ENCODE assay signal across 18 cellular contexts in genomic region chr17:8747731-8748130, GRCh38. TPM values are rescaled to one million over a fixed set of nuclear protein-coding genes. Genes with fewer than 3 reads are reported as not detected.
DNase-seq lines count a peak whose midpoint lies in the region; ATAC-seq and TF ChIP-seq lines count a peak whose summit lies in the region.
"Had no signal": no experiment of that assay in that cellular context is flagged by ENCODE, and none has a peak within 500 bp of the region (broad histone marks: within the 10 kb centered on the region; RNA-seq: fewer than 3 reads in every experiment).

No MANE protein-coding gene starts in this region.

- H3K36me3 ChIP-seq in naive thymus-derived CD4-positive, alpha-beta T cell (ENCODE audit: control insufficient read depth in 2 of 3, insufficient read depth in 3 of 3, low read length in 3 of 3): no peaks in the 10 kb centered on the region
- H3K36me3 ChIP-seq: BLaER1 treated with 17β-estradiol and CSF1 and Interleukin-3, amounts not matched to agents 10 nM and 100 nM had no signal

- no peak for ATAC-seq in activated CD8-positive, alpha-beta T cell treated with anti-CD3 and anti-CD28 coated beads for 36 hours
- ATAC-seq in activated CD8-positive, alpha-beta T cell treated with anti-CD3 and anti-CD28 coated beads, Interleukin-2, amount 10 ng/mL, durations not matched to agents 7 days and 5 days: no peak
- ATAC-seq in CD4-positive, alpha-beta T cell (ENCODE audit: poor library complexity): no peak
- no peak for ATAC-seq in naive thymus-derived CD4-positive, alpha-beta T cell

- no peaks in the 10 kb centered on the region for H3K9me3 Mint-ChIP-seq in activated CD8-positive, alpha-beta T cell treated with anti-CD3 and anti-CD28 coated beads for 36 hours
- H3K9me3 Mint-ChIP-seq in activated CD8-positive, alpha-beta T cell treated with anti-CD3 and anti-CD28 coated beads, Interleukin-2, amount 10 ng/mL, durations not matched to agents 7 days and 5 days (ENCODE audit: insufficient read depth): no peaks in the 10 kb centered on the region
- no peaks in the 10 kb centered on the region for H3K9me3 Mint-ChIP-seq in CD4-positive, alpha-beta T cell
- H3K9me3 Mint-ChIP-seq in naive thymus-derived CD4-positive, alpha-beta T cell: peaks cover 0 to 1% (median 0%) of the 10 kb centered on the region in 11 donors

- H3K4me1 ChIP-seq in naive thymus-derived CD4-positive, alpha-beta T cell (ENCODE audit: control insufficient read depth in 2 of 2, insufficient read depth in 2 of 2, low read length in 2 of 2): peaks cover 0 to 15% of the 10 kb centered on the region in 2 donors

- H3K27me3 ChIP-seq in CD4-positive, alpha-beta T cell (ENCODE audit: control insufficient read depth, insufficient read depth, low read length): no peaks in the 10 kb centered on the region
- H3K27me3 ChIP-seq in naive thymus-derived CD4-positive, alpha-beta T cell (ENCODE audit: control insufficient read depth in 2 of 2, insufficient read depth in 2 of 2, low read length in 2 of 2): no peaks in the 10 kb centered on the region

- H3K4me1 Mint-ChIP-seq in activated CD8-positive, alpha-beta T cell treated with anti-CD3 and anti-CD28 coated beads for 36 hours (ENCODE audit: low read depth): peaks cover 10% of the 10 kb centered on the region
- H3K4me1 Mint-ChIP-seq in activated CD8-positive, alpha-beta T cell treated with anti-CD3 and anti-CD28 coated beads, Interleukin-2, amount 10 ng/mL, durations not matched to agents 7 days and 5 days (ENCODE audit: low read depth): peaks cover 15% of the 10 kb centered on the region
- H3K4me1 Mint-ChIP-seq in CD4-positive, alpha-beta T cell (ENCODE audit: low read depth): peaks cover 12% of the 10 kb centered on the region
- H3K4me1 Mint-ChIP-seq in naive thymus-derived CD4-positive, alpha-beta T cell: peaks cover 0 to 27% (median 22%) of the 10 kb centered on the region in 7 donors

- no peak overlapping the region for H3K27ac ChIP-seq in CD4-positive, alpha-beta T cell (ENCODE audit: low read depth, low read length)
- no peak overlapping the region for H3K27ac ChIP-seq in naive thymus-derived CD4-positive, alpha-beta T cell (ENCODE audit: low read depth, low read length)
- H3K27ac ChIP-seq: BLaER1 treated with 17β-estradiol and CSF1 and Interleukin-3, amounts not matched to agents 10 nM and 100 nM; HL-60 had no signal

- H3K9me3 ChIP-seq in CD4-positive, alpha-beta T cell (ENCODE audit: control insufficient read depth, low read length): no peaks in the 10 kb centered on the region
- H3K9me3 ChIP-seq in naive thymus-derived CD4-positive, alpha-beta T cell (ENCODE audit: control insufficient read depth in 2 of 3, low read length in 3 of 3): no peaks in the 10 kb centered on the region

- no peaks in the 10 kb centered on the region for H3K27me3 Mint-ChIP-seq in activated CD8-positive, alpha-beta T cell treated with anti-CD3 and anti-CD28 coated beads for 36 hours
- peaks cover 14% of the 10 kb centered on the region for H3K27me3 Mint-ChIP-seq in activated CD8-positive, alpha-beta T cell treated with anti-CD3 and anti-CD28 coated beads, Interleukin-2, amount 10 ng/mL, durations not matched to agents 7 days and 5 days (ENCODE audit: low read depth)
- H3K27me3 Mint-ChIP-seq in CD4-positive, alpha-beta T cell: no peaks in the 10 kb centered on the region
- peaks cover 0 to 21% (median 0%) of the 10 kb centered on the region in 5 donors for H3K27me3 Mint-ChIP-seq in naive thymus-derived CD4-positive, alpha-beta T cell
- H3K27me3 Mint-ChIP-seq: CD4-positive, alpha-beta memory T cell had no signal

- peak; percentile 34 for DNase-seq in activated CD8-positive, alpha-beta T cell treated with anti-CD3 and anti-CD28 coated beads for 36 hours
- no peak for DNase-seq in activated CD8-positive, alpha-beta T cell treated with anti-CD3 and anti-CD28 coated beads, Interleukin-2, amount 10 ng/mL, durations not matched to agents 7 days and 5 days
- no peak for DNase-seq in CD4-positive, alpha-beta T cell
- DNase-seq in activated CD8-positive, alpha-beta memory T cell treated with anti-CD3 and anti-CD28 coated beads, Interleukin-2, amount 50 U/mL, for 48 hours: peak; percentile 26
- DNase-seq in naive thymus-derived CD4-positive, alpha-beta T cell: no peak
- DNase-seq in AG20443 (ENCODE audit: low spot score): no peak
- DNase-seq in Kasumi-1 (lab: John Stamatoyannopoulos, UW): no peak
- no peak for DNase-seq in cerebellum (ENCODE audit: low spot score)
- DNase-seq: 8988T; CD4-positive, alpha-beta memory T cell; COR-L47; DMS153; DMS79 treated with DMSO at 0.1 percent for 48 hours; EL; HCEC 1CT had no signal

- CTCF ChIA-PET in activated CD8-positive, alpha-beta T cell treated with anti-CD3 and anti-CD28 coated beads for 36 hours (lab: Charles Lee): interaction anchor here (1.5 to 3.8 kb wide), 5 partner anchors 29 to 337 kb away, joined by 4 to 39 read pairs (median 8); no protein-coding TSS in a partner anchor
- CTCF ChIA-PET in activated CD8-positive, alpha-beta T cell treated with anti-CD3 and anti-CD28 coated beads, Interleukin-2, amount 10 ng/mL, durations not matched to agents 7 days and 5 days (lab: Charles Lee): interaction anchor here (0.7 to 4.6 kb wide), 4 partner anchors 9 to 364 kb away, joined by 3 to 25 read pairs (median 20); no protein-coding TSS in a partner anchor
- CTCF ChIA-PET in CD4-positive, alpha-beta T cell (lab: Charles Lee): no interaction called here
- CTCF ChIA-PET in naive thymus-derived CD4-positive, alpha-beta T cell (lab: Charles Lee): interaction anchor here (0.8 to 1.1 kb wide), 4 partner anchors 129 to 654 kb away, joined by 3 read pairs; no protein-coding TSS in a partner anchor

- H3K36me3 Mint-ChIP-seq in activated CD8-positive, alpha-beta T cell treated with anti-CD3 and anti-CD28 coated beads for 36 hours (ENCODE audit: low read depth): no peaks in the 10 kb centered on the region
- no peaks in the 10 kb centered on the region for H3K36me3 Mint-ChIP-seq in activated CD8-positive, alpha-beta T cell treated with anti-CD3 and anti-CD28 coated beads, Interleukin-2, amount 10 ng/mL, durations not matched to agents 7 days and 5 days (ENCODE audit: low read depth)
- H3K36me3 Mint-ChIP-seq in CD4-positive, alpha-beta T cell (ENCODE audit: low read depth): no peaks in the 10 kb centered on the region
- no peaks in the 10 kb centered on the region for H3K36me3 Mint-ChIP-seq in naive thymus-derived CD4-positive, alpha-beta T cell

- POLR2A ChIA-PET in activated CD8-positive, alpha-beta T cell treated with anti-CD3 and anti-CD28 coated beads for 36 hours (lab: Charles Lee): no interaction called here
- POLR2A ChIA-PET in activated CD8-positive, alpha-beta T cell treated with anti-CD3 and anti-CD28 coated beads, Interleukin-2, amount 10 ng/mL, durations not matched to agents 7 days and 5 days (lab: Charles Lee): no interaction called here
- POLR2A ChIA-PET in CD4-positive, alpha-beta T cell (lab: Charles Lee): no interaction called here
- POLR2A ChIA-PET in naive thymus-derived CD4-positive, alpha-beta T cell (lab: Charles Lee): no interaction called here

- H3K4me3 ChIP-seq in naive thymus-derived CD4-positive, alpha-beta T cell (ENCODE audit: low read length): no peak overlapping the region
- H3K4me3 ChIP-seq: BLaER1 treated with 17β-estradiol and CSF1 and Interleukin-3, amounts not matched to agents 10 nM and 100 nM had no signal

- no peak overlapping the region for H3K4me3 Mint-ChIP-seq in activated CD8-positive, alpha-beta T cell treated with anti-CD3 and anti-CD28 coated beads for 36 hours
- no peak overlapping the region for H3K4me3 Mint-ChIP-seq in activated CD8-positive, alpha-beta T cell treated with anti-CD3 and anti-CD28 coated beads, Interleukin-2, amount 10 ng/mL, durations not matched to agents 7 days and 5 days
- H3K4me3 Mint-ChIP-seq in CD4-positive, alpha-beta T cell: no peak overlapping the region
- peak overlapping the region in 1 of 10 donors; percentile 36 for H3K4me3 Mint-ChIP-seq in naive thymus-derived CD4-positive, alpha-beta T cell

- TF ChIP-seq CTCF in activated CD8-positive, alpha-beta T cell treated with anti-CD3 and anti-CD28 coated beads for 36 hours (IDR thresholded peaks at IDR 0.05): no peak
- no peak for TF ChIP-seq CTCF in CD4-positive, alpha-beta T cell (IDR thresholded peaks at IDR 0.05)

- intact Hi-C loops in activated CD8-positive, alpha-beta T cell treated with anti-CD3 and anti-CD28 coated beads for 36 hours (cut with micrococcal nuclease): loop anchor here (5.0 to 10.0 kb wide), 2 partner anchors 335 to 363 kb away; partner anchors contain the start of gene RPL26
- intact Hi-C loops in CD4-positive, alpha-beta T cell (cut with DNase I, micrococcal nuclease): loop anchor here (2.0 to 10.0 kb wide), 5 partner anchors 175 to 687 kb away; partner anchors contain the start of gene RPL26 (in 1 of the 2)
- intact Hi-C loops in naive thymus-derived CD4-positive, alpha-beta T cell (cut with micrococcal nuclease): loop anchor here (2.0 to 10.0 kb wide), 6 partner anchors 117 to 523 kb away; partner anchors contain the start of gene MYH10 (in 1 of the 2)

- H3K27ac Mint-ChIP-seq in activated CD8-positive, alpha-beta T cell treated with anti-CD3 and anti-CD28 coated beads for 36 hours: no peak overlapping the region
- no peak overlapping the region for H3K27ac Mint-ChIP-seq in activated CD8-positive, alpha-beta T cell treated with anti-CD3 and anti-CD28 coated beads, Interleukin-2, amount 10 ng/mL, durations not matched to agents 7 days and 5 days
- peak overlapping the region; percentile 83 for H3K27ac Mint-ChIP-seq in CD4-positive, alpha-beta T cell
- peak overlapping the region in 6 of 9 donors; percentile 10 to 82 (median 37) for H3K27ac Mint-ChIP-seq in naive thymus-derived CD4-positive, alpha-beta T cell

RNA-seq across cellular contexts. Expression of gene CCDC42, which starts 3.1 kb away (rescaled TPM):
- under 1 TPM; 0.38 to 0.65 TPM for total RNA-seq in activated CD8-positive, alpha-beta T cell treated with anti-CD3 and anti-CD28 coated beads for 36 hours
- under 1 TPM; 0.47 to 0.53 TPM for total RNA-seq in activated CD8-positive, alpha-beta T cell treated with anti-CD3 and anti-CD28 coated beads, Interleukin-2, amount 10 ng/mL, durations not matched to agents 7 days and 5 days
- total RNA-seq in CD4-positive, alpha-beta T cell: not detected
- total RNA-seq in naive thymus-derived CD4-positive, alpha-beta T cell: 1 to 10 TPM in 1 of 5 experiments, not detected in 4; 1.6 TPM
- polyA plus RNA-seq in naive thymus-derived CD4-positive, alpha-beta T cell: not detected
- total RNA-seq in cerebellum: not detected
- total RNA-seq: H1 had no signal
- polyA plus RNA-seq: CD4-positive, alpha-beta memory T cell; H1 had no signal

RNA-seq across cellular contexts. Expression of gene SPDYE4, which starts 10.6 kb away (rescaled TPM):
- not detected for total RNA-seq in activated CD8-positive, alpha-beta T cell treated with anti-CD3 and anti-CD28 coated beads for 36 hours
- not detected for total RNA-seq in activated CD8-positive, alpha-beta T cell treated with anti-CD3 and anti-CD28 coated beads, Interleukin-2, amount 10 ng/mL, durations not matched to agents 7 days and 5 days
- not detected for total RNA-seq in CD4-positive, alpha-beta T cell
- under 1 TPM in 1 of 5 experiments, not detected in 4; 0.34 TPM for total RNA-seq in naive thymus-derived CD4-positive, alpha-beta T cell
- not detected for polyA plus RNA-seq in naive thymus-derived CD4-positive, alpha-beta T cell
- total RNA-seq in cerebellum: not detected
- total RNA-seq: CD4-positive, alpha-beta memory T cell; H1 had no signal
- polyA plus RNA-seq: CD4-positive, alpha-beta memory T cell; H1 had no signal

RNA-seq across cellular contexts. Expression of gene MFSD6L, which starts 51.4 kb away (rescaled TPM):
- under 1 TPM; 0.20 to 0.22 TPM for total RNA-seq in activated CD8-positive, alpha-beta T cell treated with anti-CD3 and anti-CD28 coated beads for 36 hours
- 1 to 10 TPM; 1.4 to 1.5 TPM for total RNA-seq in activated CD8-positive, alpha-beta T cell treated with anti-CD3 and anti-CD28 coated beads, Interleukin-2, amount 10 ng/mL, durations not matched to agents 7 days and 5 days
- under 1 TPM in 1 of 2 experiments, not detected in 1; 0.22 TPM for total RNA-seq in CD4-positive, alpha-beta T cell
- 1 to 10 TPM in 1 of 5 experiments, under 1 TPM in 1, not detected in 3; 0.96 to 1.8 TPM for total RNA-seq in naive thymus-derived CD4-positive, alpha-beta T cell
- polyA plus RNA-seq in naive thymus-derived CD4-positive, alpha-beta T cell: not detected
- 0.09 TPM for total RNA-seq in cerebellum
- total RNA-seq: CD4-positive, alpha-beta memory T cell had no signal

Comparison
In these comparisons a context has a peak if more than half of its experiments do, and no peak if none do; other contexts are left out.
1. DNase-seq: peak in activated CD8-positive, alpha-beta T cell treated with anti-CD3 and anti-CD28 coated beads for 36 hours (single experiment) and activated CD8-positive, alpha-beta memory T cell treated with anti-CD3 and anti-CD28 coated beads, Interleukin-2, amount 50 U/mL, for 48 hours (single experiment); none in activated CD8-positive, alpha-beta T cell treated with anti-CD3 and anti-CD28 coated beads, Interleukin-2, amount 10 ng/mL, durations not matched to agents 7 days and 5 days (single experiment), CD4-positive, alpha-beta T cell (0 of 10), naive thymus-derived CD4-positive, alpha-beta T cell (0 of 9), AG20443 (single experiment), Kasumi-1 (0 of 2) and cerebellum (single experiment).
2. H3K27ac Mint-ChIP-seq: peak in CD4-positive, alpha-beta T cell (single experiment) and naive thymus-derived CD4-positive, alpha-beta T cell (6 of 9); none in activated CD8-positive, alpha-beta T cell treated with anti-CD3 and anti-CD28 coated beads for 36 hours (single experiment) and activated CD8-positive, alpha-beta T cell treated with anti-CD3 and anti-CD28 coated beads, Interleukin-2, amount 10 ng/mL, durations not matched to agents 7 days and 5 days (single experiment).